Comparison of ENCODE assay signal across 9 cellular contexts in the genomic region with DNA sequence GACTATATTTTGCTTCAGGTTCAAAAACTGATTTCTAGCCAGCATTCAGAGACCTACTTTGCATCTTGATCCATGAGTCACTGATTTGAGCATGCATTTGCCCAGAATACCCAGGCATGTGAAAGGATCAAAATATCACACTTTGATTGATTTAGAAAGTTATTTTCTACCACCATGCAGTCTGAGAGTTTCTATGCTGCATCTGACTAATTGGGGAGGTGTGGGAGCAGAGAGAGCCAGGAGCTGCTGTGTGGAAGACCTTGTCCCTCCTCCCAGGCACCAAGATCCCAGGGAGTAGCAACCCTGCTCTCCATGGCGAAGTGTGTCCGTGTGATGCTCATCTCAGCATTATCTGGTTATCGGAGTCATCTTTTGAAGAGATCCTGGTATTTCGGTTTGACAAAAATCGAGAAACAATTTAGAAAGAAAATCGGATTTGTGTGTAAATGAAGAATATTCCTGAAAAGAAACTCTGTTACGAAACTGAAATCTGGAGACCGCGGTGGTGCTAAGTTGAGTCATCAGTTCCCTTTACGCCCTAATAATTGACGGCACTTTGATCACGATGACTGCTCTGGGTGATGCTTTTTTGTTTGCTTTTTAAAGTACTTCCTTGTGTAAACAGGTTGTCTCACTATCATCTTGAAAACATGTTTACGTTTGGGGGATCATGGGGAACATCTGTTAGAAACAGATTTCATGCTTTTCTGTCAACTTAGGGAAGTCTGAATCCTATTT.
DNase-seq lines count a peak whose midpoint lies in the region; ATAC-seq and TF ChIP-seq lines count a peak whose summit lies in the region.
"Had no signal": no experiment of that assay in that cellular context is flagged by ENCODE, and none has a peak within 500 bp of the region (broad histone marks: within the 10 kb centered on the region; RNA-seq: fewer than 3 reads in every experiment).

No MANE protein-coding gene starts in this region.

- POLR2A ChIA-PET in naive thymus-derived CD4-positive, alpha-beta T cell (lab: Charles Lee), result interaction anchor here (0.7 to 2.8 kb wide), 3 partner anchors 20 to 175 kb away, joined by 3 to 11 read pairs (median 4); no protein-coding TSS in a partner anchor
- POLR2A ChIA-PET in Caco-2 (lab: Charles Lee), result no interaction called here

- CTCF ChIA-PET in naive thymus-derived CD4-positive, alpha-beta T cell (lab: Charles Lee), result interaction anchor here (1.1 kb wide), 1 partner anchor 9 kb away, joined by 4 read pairs; no protein-coding TSS in a partner anchor
- CTCF ChIA-PET in Caco-2 (lab: Charles Lee), result no interaction called here

- no peaks in the 10 kb centered on the region for H4K20me1 ChIP-seq in hepatocyte (ENCODE audit: insufficient read depth, poor library complexity, severe bottlenecking)

- H3K4me2 ChIP-seq in hepatocyte, result no peak overlapping the region

- H3K27ac ChIP-seq in naive thymus-derived CD4-positive, alpha-beta T cell (ENCODE audit: low read depth, low read length), result no peak overlapping the region
- H3K27ac ChIP-seq in hepatocyte, result no peak overlapping the region
- H3K27ac ChIP-seq: VCaP had no signal

- H3K27me3 Mint-ChIP-seq in activated CD4-positive, alpha-beta T cell treated with anti-CD3 and anti-CD28 coated beads, Interleukin-2, amount 10 ng/mL, durations not matched to agents 24 days and 14 days, result no peaks in the 10 kb centered on the region
- no peaks in the 10 kb centered on the region for H3K27me3 Mint-ChIP-seq in naive thymus-derived CD4-positive, alpha-beta T cell
- peaks cover 3% of the 10 kb centered on the region for H3K27me3 Mint-ChIP-seq in Caco-2 (ENCODE audit: insufficient read depth, unreplicated experiment)

- H3K27ac Mint-ChIP-seq in activated CD4-positive, alpha-beta T cell treated with anti-CD3 and anti-CD28 coated beads, Interleukin-2, amount 10 ng/mL, durations not matched to agents 24 days and 14 days, result peak overlapping the region; percentile 88
- peak overlapping the region in 8 of 9 donors; percentile 33 to 85 (median 72) for H3K27ac Mint-ChIP-seq in naive thymus-derived CD4-positive, alpha-beta T cell
- H3K27ac Mint-ChIP-seq in Caco-2 (ENCODE audit: unreplicated experiment), result no peak overlapping the region

- peaks cover 60% of the 10 kb centered on the region for H3K4me1 Mint-ChIP-seq in activated CD4-positive, alpha-beta T cell treated with anti-CD3 and anti-CD28 coated beads, Interleukin-2, amount 10 ng/mL, durations not matched to agents 24 days and 14 days
- peaks cover 41 to 97% (median 84%) of the 10 kb centered on the region in 7 donors for H3K4me1 Mint-ChIP-seq in naive thymus-derived CD4-positive, alpha-beta T cell
- peaks cover 5% of the 10 kb centered on the region for H3K4me1 Mint-ChIP-seq in Caco-2 (ENCODE audit: low read depth, unreplicated experiment)

- H3K27me3 ChIP-seq in naive thymus-derived CD4-positive, alpha-beta T cell (ENCODE audit: control insufficient read depth in 2 of 2, insufficient read depth in 2 of 2, low read length in 2 of 2), result no peaks in the 10 kb centered on the region
- H3K27me3 ChIP-seq in hepatocyte, result no peaks in the 10 kb centered on the region
- H3K27me3 ChIP-seq in Caco-2 (replicated peaks; ENCODE audit: control insufficient read depth, insufficient read depth, low read length), result no peaks in the 10 kb centered on the region
- H3K27me3 ChIP-seq in BE2C, result peaks cover 2% of the 10 kb centered on the region; the same call in 1 of the 2 replicates

- H2AFZ ChIP-seq in hepatocyte, result no peak overlapping the region

- 70% methylated on average over 13 of the region's 13 CpGs for WGBS in hepatocyte (ENCODE audit: low lambda C conversion rate, missing lambda C conversion rate)

- H3K4me3 Mint-ChIP-seq in activated CD4-positive, alpha-beta T cell treated with anti-CD3 and anti-CD28 coated beads, Interleukin-2, amount 10 ng/mL, durations not matched to agents 24 days and 14 days, result peak overlapping the region; percentile 64
- H3K4me3 Mint-ChIP-seq in naive thymus-derived CD4-positive, alpha-beta T cell, result peak overlapping the region in 9 of 10 donors; percentile 6 to 69 (median 51)
- no peak overlapping the region for H3K4me3 Mint-ChIP-seq in Caco-2 (ENCODE audit: unreplicated experiment)

- H3K4me3 ChIP-seq in naive thymus-derived CD4-positive, alpha-beta T cell (ENCODE audit: low read length), result peak overlapping the region; percentile 44
- no peak overlapping the region for H3K4me3 ChIP-seq in hepatocyte
- no peak overlapping the region for H3K4me3 ChIP-seq in Caco-2 (ENCODE audit: low read depth, low read length)
- no peak overlapping the region for H3K4me3 ChIP-seq in BE2C (ENCODE audit: low read depth, low read length)

- no TSS peak for BruUV-seq in Caco-2 (replicated peaks; lab: Mats Ljungman, UMichigan)

- H3K36me3 Mint-ChIP-seq in activated CD4-positive, alpha-beta T cell treated with anti-CD3 and anti-CD28 coated beads, Interleukin-2, amount 10 ng/mL, durations not matched to agents 24 days and 14 days (ENCODE audit: low read depth), result peaks cover 16% of the 10 kb centered on the region
- H3K36me3 Mint-ChIP-seq in naive thymus-derived CD4-positive, alpha-beta T cell, result peaks cover 8 to 37% (median 37%) of the 10 kb centered on the region in 5 donors
- no peaks in the 10 kb centered on the region for H3K36me3 Mint-ChIP-seq in Caco-2 (ENCODE audit: insufficient read depth, unreplicated experiment)

- no peaks in the 10 kb centered on the region for H3K36me3 ChIP-seq in naive thymus-derived CD4-positive, alpha-beta T cell (ENCODE audit: control insufficient read depth in 2 of 3, insufficient read depth in 3 of 3, low read length in 3 of 3)
- H3K36me3 ChIP-seq in hepatocyte (replicated peaks; ENCODE audit: insufficient read depth, low read depth) (no peaks in the 10 kb centered on the region), Caco-2 (ENCODE audit: control insufficient read depth, insufficient read depth, low read length) (no peaks in the 10 kb centered on the region), BE2C (no peaks in the 10 kb centered on the region)

- H3K79me2 ChIP-seq in hepatocyte, result no peaks in the 10 kb centered on the region

- DNase-seq in activated CD4-positive, alpha-beta T cell treated with anti-CD3 and anti-CD28 coated beads, Interleukin-2, amount 10 ng/mL, durations not matched to agents 24 days and 14 days, result peak; percentile 73
- no peak for DNase-seq in activated CD4-positive, alpha-beta T cell treated with anti-CD3 and anti-CD28 coated beads, Interleukin-2, amount 50 U/mL, for 1 hour
- DNase-seq in SW480 (ENCODE audit: low spot score), result peak; percentile 86
- DNase-seq in naive thymus-derived CD4-positive, alpha-beta T cell, result peak in 1 of 9 donors; percentile 41
- no peak for DNase-seq in hepatocyte (ENCODE audit: low spot score)
- DNase-seq in Caco-2, result no peak
- DNase-seq in BE2C, result no peak

- no peaks in the 10 kb centered on the region for H3K9me3 ChIP-seq in naive thymus-derived CD4-positive, alpha-beta T cell (ENCODE audit: control insufficient read depth in 2 of 3, low read length in 3 of 3)
- H3K9me3 ChIP-seq in hepatocyte (ENCODE audit: low read depth), result no peaks in the 10 kb centered on the region
- no peaks in the 10 kb centered on the region for H3K9me3 ChIP-seq in Caco-2
- H3K9me3 ChIP-seq in BE2C, result no peaks in the 10 kb centered on the region

- no peaks in the 10 kb centered on the region for H3K9me3 Mint-ChIP-seq in activated CD4-positive, alpha-beta T cell treated with anti-CD3 and anti-CD28 coated beads, Interleukin-2, amount 10 ng/mL, durations not matched to agents 24 days and 14 days
- peaks cover 0 to 7% (median 0%) of the 10 kb centered on the region in 11 donors for H3K9me3 Mint-ChIP-seq in naive thymus-derived CD4-positive, alpha-beta T cell
- no peaks in the 10 kb centered on the region for H3K9me3 Mint-ChIP-seq in Caco-2 (ENCODE audit: unreplicated experiment)

- intact Hi-C loops in activated CD4-positive, alpha-beta T cell treated with anti-CD3 and anti-CD28 coated beads, Interleukin-2, amount 10 ng/mL, durations not matched to agents 24 days and 14 days (cut with micrococcal nuclease), result loop anchor here (1.0 kb wide), 2 partner anchors 19 to 295 kb away; no protein-coding TSS in a partner anchor
- intact Hi-C loops in naive thymus-derived CD4-positive, alpha-beta T cell (cut with micrococcal nuclease), result loop anchor here in 1 of 2 donors (1.0 kb wide), 1 partner anchor 22 kb away; no protein-coding TSS in a partner anchor
- intact Hi-C loops in Caco-2 (cut with micrococcal nuclease; ENCODE audit: unreplicated experiment), result loop anchor here (5.0 kb wide), 1 partner anchor 64 kb away; no protein-coding TSS in a partner anchor

- TF ChIP-seq CTCF in hepatocyte (IDR thresholded peaks at IDR 0.05; ENCODE audit: poor library complexity) (no peak), Caco-2 (IDR thresholded peaks at IDR 0.05; ENCODE audit: insufficient read depth in 1 of 2, low read depth in 1 of 2, low read length in 1 of 2, severe bottlenecking in 1 of 2, unreplicated experiment in 1 of 2) (no peak), BE2C (IDR thresholded peaks at IDR 0.05; ENCODE audit: low read depth, low read length) (no peak)

- H3K9me2 ChIP-seq in hepatocyte (replicated peaks; ENCODE audit: insufficient read depth), result no peaks in the 10 kb centered on the region

- ATAC-seq in HG02938 (IDR thresholded peaks at IDR 0.05; ENCODE audit: unreplicated experiment), result peak; percentile 70
- ATAC-seq in naive thymus-derived CD4-positive, alpha-beta T cell, result peak; percentile 59

- peaks cover 13 to 57% of the 10 kb centered on the region in 2 donors for H3K4me1 ChIP-seq in naive thymus-derived CD4-positive, alpha-beta T cell (ENCODE audit: control insufficient read depth in 2 of 2, insufficient read depth in 2 of 2, low read length in 2 of 2)
- no peaks in the 10 kb centered on the region for H3K4me1 ChIP-seq in hepatocyte (ENCODE audit: insufficient read depth)
- H3K4me1 ChIP-seq in Caco-2, result no peaks in the 10 kb centered on the region
- no peaks in the 10 kb centered on the region for H3K4me1 ChIP-seq in BE2C

Comparison
In these comparisons a context has a peak if more than half of its experiments do, and no peak if none do; other contexts are left out.
1. DNase-seq: peak in activated CD4-positive, alpha-beta T cell treated with anti-CD3 and anti-CD28 coated beads, Interleukin-2, amount 10 ng/mL, durations not matched to agents 24 days and 14 days (single experiment) and SW480 (single experiment); none in activated CD4-positive, alpha-beta T cell treated with anti-CD3 and anti-CD28 coated beads, Interleukin-2, amount 50 U/mL, for 1 hour (single experiment), hepatocyte (single experiment), Caco-2 (0 of 2) and BE2C (single experiment).